ENCODE assay signal across 8 cellular contexts in the genomic region with DNA sequence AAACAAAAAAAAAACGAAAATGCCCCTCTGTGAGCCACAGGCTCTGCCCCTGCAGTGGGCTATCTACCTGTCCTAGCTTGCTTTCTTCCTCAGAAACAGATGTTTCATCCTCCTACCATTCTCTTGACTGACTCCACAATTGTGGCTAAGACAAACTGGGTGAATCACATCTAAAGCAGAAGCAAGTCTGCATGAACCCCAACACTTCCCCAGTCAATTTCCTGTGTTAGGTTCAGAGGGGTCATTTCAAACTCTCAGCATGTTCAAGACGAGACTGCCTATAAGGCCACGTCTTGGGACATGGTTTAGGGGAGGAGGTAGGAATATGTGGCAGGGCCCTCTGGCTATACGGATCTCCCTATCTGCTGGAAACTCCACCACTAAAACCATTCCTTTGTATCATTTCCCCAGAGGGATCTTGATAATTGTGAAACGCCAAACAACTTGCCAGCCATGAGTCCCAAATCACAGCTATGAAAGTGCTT. TPM values are rescaled to one million over a fixed set of nuclear protein-coding genes. Genes with fewer than 3 reads are reported as not detected.
A peak's percentile ranks its signal among the peaks of the same experiment; 100 is the strongest.
DNase-seq lines count a peak whose midpoint lies in the region; ATAC-seq and TF ChIP-seq lines count a peak whose summit lies in the region.

No MANE protein-coding gene starts in this region.

- no peak overlapping the region for H3K4me3 Mint-ChIP-seq in activated T-helper 2 cell treated with anti-CD3 and anti-CD28 coated beads, Interferon-gamma antibody, Interleukin-2, Interleukin-4, amounts not matched to agents 10 μg/mL and 5 μg/mL and 100 μg/mL, durations not matched to agents 14 hours and 24 hours and 36 hours (ENCODE audit: low read depth)

- H3K9me3 Mint-ChIP-seq in activated T-helper 2 cell treated with anti-CD3 and anti-CD28 coated beads, Interferon-gamma antibody, Interleukin-2, Interleukin-4, amounts not matched to agents 10 μg/mL and 5 μg/mL and 100 μg/mL, durations not matched to agents 14 hours and 24 hours and 36 hours, result no peaks in the 10 kb centered on the region

- peaks cover 30% of the 10 kb centered on the region for H3K4me1 Mint-ChIP-seq in activated T-helper 2 cell treated with anti-CD3 and anti-CD28 coated beads, Interferon-gamma antibody, Interleukin-2, Interleukin-4, amounts not matched to agents 10 μg/mL and 5 μg/mL and 100 μg/mL, durations not matched to agents 14 hours and 24 hours and 36 hours (ENCODE audit: low read depth)

- H3K9me3 ChIP-seq in lung (ENCODE audit: control insufficient read depth in 2 of 2, insufficient read depth in 1 of 2, low read length in 1 of 2), result no peaks in the 10 kb centered on the region
- H3K9me3 ChIP-seq in tibial artery, result no peaks in the 10 kb centered on the region

- H3K27me3 ChIP-seq in lung (ENCODE audit: control insufficient read depth, insufficient read depth) (no peaks in the 10 kb centered on the region), tibial artery (no peaks in the 10 kb centered on the region)

- H3K4me1 ChIP-seq in lung (ENCODE audit: control insufficient read depth in 2 of 2, insufficient read depth in 2 of 2, low read length in 2 of 2), result peaks cover 11% of the 10 kb centered on the region in 2 donors
- H3K4me1 ChIP-seq in tibial artery, result peaks cover 0 to 9% (median 3%) of the 10 kb centered on the region in 4 donors

- intact Hi-C loops in activated T-helper 2 cell treated with anti-CD3 and anti-CD28 coated beads, Interferon-gamma antibody, Interleukin-2, Interleukin-4, amounts not matched to agents 10 μg/mL and 5 μg/mL and 100 μg/mL, durations not matched to agents 14 hours and 24 hours and 36 hours (cut with micrococcal nuclease), result no loop called here
- intact Hi-C loops in tibial artery (cut with DNase I; ENCODE audit: low total_unique reads), result no loop called here

- ATAC-seq in GM18498 (IDR thresholded peaks at IDR 0.05; ENCODE audit: unreplicated experiment) (peak; percentile 55), HG03175 (IDR thresholded peaks at IDR 0.05; ENCODE audit: unreplicated experiment) (peak; percentile 68), lung (ENCODE audit: insufficient read depth, low FRiP score) (peak; percentile 64), GM21423 (IDR thresholded peaks at IDR 0.05; ENCODE audit: unreplicated experiment) (no peak)

- H3K27ac ChIP-seq in lung (ENCODE audit: low read depth in 1 of 2, low read length in 1 of 2) (peak overlapping the region; percentile 47 to 68), tibial artery (peak overlapping the region in 1 of 2 donors; percentile 10)

- in situ Hi-C loops in G401 (cut with HindIII; ENCODE audit: low sequenced_read_pairs), result no loop called here

- H3K27ac Mint-ChIP-seq in activated T-helper 2 cell treated with anti-CD3 and anti-CD28 coated beads, Interferon-gamma antibody, Interleukin-2, Interleukin-4, amounts not matched to agents 10 μg/mL and 5 μg/mL and 100 μg/mL, durations not matched to agents 14 hours and 24 hours and 36 hours, result peak overlapping the region; percentile 90

- H3K4me3 ChIP-seq in lung, result no peak overlapping the region
- H3K4me3 ChIP-seq in tibial artery, result no peak overlapping the region

- no peak for TF ChIP-seq CTCF in lung (IDR thresholded peaks at IDR 0.05; ENCODE audit: control extremely low read depth, extremely low read depth)
- TF ChIP-seq CTCF in tibial artery (IDR thresholded peaks at IDR 0.05), result no peak

- no peaks in the 10 kb centered on the region for H3K36me3 Mint-ChIP-seq in activated T-helper 2 cell treated with anti-CD3 and anti-CD28 coated beads, Interferon-gamma antibody, Interleukin-2, Interleukin-4, amounts not matched to agents 10 μg/mL and 5 μg/mL and 100 μg/mL, durations not matched to agents 14 hours and 24 hours and 36 hours (ENCODE audit: low read depth)

- WGBS in lung, 2 donors, result 38 to 56% methylated on average over 5 of the region's 5 CpGs

- no peaks in the 10 kb centered on the region for H3K27me3 Mint-ChIP-seq in activated T-helper 2 cell treated with anti-CD3 and anti-CD28 coated beads, Interferon-gamma antibody, Interleukin-2, Interleukin-4, amounts not matched to agents 10 μg/mL and 5 μg/mL and 100 μg/mL, durations not matched to agents 14 hours and 24 hours and 36 hours (ENCODE audit: low read depth)

- no peaks in the 10 kb centered on the region for H3K36me3 ChIP-seq in lung (ENCODE audit: control insufficient read depth in 2 of 2, insufficient read depth in 2 of 2, low read length in 2 of 2)
- H3K36me3 ChIP-seq in tibial artery, result no peaks in the 10 kb centered on the region

- DNase-seq in activated T-helper 2 cell treated with anti-CD3 and anti-CD28 coated beads, Interferon-gamma antibody, Interleukin-2, Interleukin-4, amounts not matched to agents 10 μg/mL and 5 μg/mL and 100 μg/mL, durations not matched to agents 14 hours and 24 hours and 36 hours (ENCODE audit: low spot score), result no peak
- DNase-seq in lung (ENCODE audit: low spot score) (no peak), G401 (ENCODE audit: low spot score) (no peak), tibial artery (no peak)
- DNase-seq in activated effector memory CD4-positive, alpha-beta T cell treated with anti-CD3 and anti-CD28 coated beads, Interleukin-2, amount 50 U/mL, for 16 hours, result no peak

RNA-seq across cellular contexts. Expression of a gene that starts 28.6 kb away (rescaled TPM):
- 2.2 and 2.5 TPM in 2 replicates for total RNA-seq in activated T-helper 2 cell treated with anti-CD3 and anti-CD28 coated beads, Interferon-gamma antibody, Interleukin-2, Interleukin-4, amounts not matched to agents 10 μg/mL and 5 μg/mL and 100 μg/mL, durations not matched to agents 14 hours and 24 hours and 36 hours
- total RNA-seq in lung, result 1 to 10 TPM; 5.0 to 6.8 TPM
- polyA plus RNA-seq in lung, result 1 to 10 TPM; 2.3 to 3.4 TPM
- total RNA-seq in G401 (2014; rRNA removed; shearing (Covaris generic)), result 0.92 and 0.95 TPM in 2 replicates

RNA-seq across cellular contexts. Expression of a gene that starts 41.4 kb away (rescaled TPM):
- total RNA-seq in activated T-helper 2 cell treated with anti-CD3 and anti-CD28 coated beads, Interferon-gamma antibody, Interleukin-2, Interleukin-4, amounts not matched to agents 10 μg/mL and 5 μg/mL and 100 μg/mL, durations not matched to agents 14 hours and 24 hours and 36 hours, result 15.3 and 17.0 TPM in 2 replicates
- total RNA-seq in lung, result 10 to 100 TPM; 25.6 to 84.1 TPM
- polyA plus RNA-seq in lung, result 10 to 100 TPM; 36.9 to 75.3 TPM
- 16.1 and 17.4 TPM in 2 replicates for total RNA-seq in G401 (2014; rRNA removed; shearing (Covaris generic))

RNA-seq across cellular contexts. Expression of a gene that starts 57.7 kb away (rescaled TPM):
- 28.1 and 29.2 TPM in 2 replicates for total RNA-seq in activated T-helper 2 cell treated with anti-CD3 and anti-CD28 coated beads, Interferon-gamma antibody, Interleukin-2, Interleukin-4, amounts not matched to agents 10 μg/mL and 5 μg/mL and 100 μg/mL, durations not matched to agents 14 hours and 24 hours and 36 hours
- 1 to 10 TPM; 1.1 to 2.4 TPM for total RNA-seq in lung
- 1 to 10 TPM; 1.1 to 1.4 TPM for polyA plus RNA-seq in lung
- 23.0 and 37.9 TPM in 2 replicates for total RNA-seq in G401 (2014; rRNA removed; shearing (Covaris generic))
